8 cellular contexts compared by ENCODE assay signal in genomic region chr19:19146000-19146608, GRCh38.
DNase-seq lines count a peak whose midpoint lies in the region; ATAC-seq lines count a peak whose summit lies in the region.

No MANE protein-coding gene starts in this region.

- no peak overlapping the region for H3K4me3 Mint-ChIP-seq in effector memory CD8-positive, alpha-beta T cell

- DNase-seq in AML-193 (lab: John Stamatoyannopoulos, UW), result peak; percentile 13 to 16
- DNase-seq in NCI-H524 (lab: John Stamatoyannopoulos, UW), result peak; percentile 50 to 63
- peak; percentile 99 for DNase-seq in activated CD8-positive, alpha-beta memory T cell treated with anti-CD3 and anti-CD28 coated beads for 24 hours
- DNase-seq in effector memory CD8-positive, alpha-beta T cell, result peak; percentile 87 to 93 (median 90)
- DNase-seq in midbrain (lab: John Stamatoyannopoulos, UW), result peak; percentile 63
- peak; percentile 70 for DNase-seq in stimulated activated CD8-positive, alpha-beta memory T cell treated with anti-CD3 and anti-CD28 coated beads, Interleukin-2, amount 100 ng/mL, for 1 hour (ENCODE audit: low read depth in 2 of 2)
- no peak for DNase-seq in kidney glomerular epithelial cell (lab: John Stamatoyannopoulos, UW)

- H3K4me1 Mint-ChIP-seq in effector memory CD8-positive, alpha-beta T cell (ENCODE audit: low read depth in 2 of 2), result peaks cover 0 to 1% of the 10 kb centered on the region in 2 donors

- H3K27me3 Mint-ChIP-seq in effector memory CD8-positive, alpha-beta T cell, result no peaks in the 10 kb centered on the region

- peaks cover 10% of the 10 kb centered on the region for H3K36me3 Mint-ChIP-seq in effector memory CD8-positive, alpha-beta T cell (ENCODE audit: insufficient read depth)

- no peaks in the 10 kb centered on the region for H3K9me3 Mint-ChIP-seq in effector memory CD8-positive, alpha-beta T cell

- no peak overlapping the region for H3K27ac Mint-ChIP-seq in effector memory CD8-positive, alpha-beta T cell

- ATAC-seq in GM21737 (IDR thresholded peaks at IDR 0.05; ENCODE audit: unreplicated experiment), result peak; percentile 58
- peak; percentile 98 for ATAC-seq in effector memory CD8-positive, alpha-beta T cell (replicated peaks)
